ENCODE assay signal across 15 cellular contexts in genomic region chr2:120379916-120380893, GRCh38. TPM values are rescaled to one million over a fixed set of nuclear protein-coding genes. Genes with fewer than 3 reads are reported as not detected.
DNase-seq lines count a peak whose midpoint lies in the region; ATAC-seq and TF ChIP-seq lines count a peak whose summit lies in the region.
"Had no signal": no experiment of that assay in that cellular context is flagged by ENCODE, and none has a peak within 500 bp of the region (broad histone marks: within the 10 kb centered on the region; RNA-seq: fewer than 3 reads in every experiment).

No MANE protein-coding gene starts in this region.

- WGBS in SK-N-SH (ENCODE audit: low lambda C conversion rate): 35% methylated on average over 19 of the region's 21 CpGs
- WGBS in prostate gland: 73% methylated on average over 21 of the region's 21 CpGs

- TF ChIP-seq RAD21 in SK-N-SH (IDR thresholded peaks at IDR 0.05; ENCODE audit: low read length): no peak

- H3K79me2 ChIP-seq in SK-N-SH (ENCODE audit: insufficient read depth): no peaks in the 10 kb centered on the region

- intact Hi-C loops in prostate gland (cut with DNase I): no loop called here

- H3K36me3 ChIP-seq in SK-N-SH (replicated peaks in 1 of 2; ENCODE audit: control insufficient read depth in 1 of 2, insufficient read depth in 2 of 2, low read length in 1 of 2): no peaks in the 10 kb centered on the region
- H3K36me3 ChIP-seq in prostate gland: no peaks in the 10 kb centered on the region
- H3K36me3 ChIP-seq: colonic mucosa had no signal

- TF ChIP-seq CTCF in foreskin keratinocyte (conservative IDR thresholded peaks at IDR 0.05) (no peak), SK-N-SH (IDR thresholded peaks at IDR 0.05) (no peak), prostate gland (IDR thresholded peaks at IDR 0.05) (no peak)

- peak; percentile 15 for ATAC-seq in foreskin keratinocyte

- DNase-seq in DMS79 (lab: John Stamatoyannopoulos, UW) (peak; percentile 94), NCI-H1436 treated with DMSO at 0.1 percent for 48 hours (lab: John Stamatoyannopoulos, UW) (peak; percentile 19), NCI-H510A (lab: John Stamatoyannopoulos, UW) (peak; percentile 91), foreskin keratinocyte (no peak), AG20443 (ENCODE audit: low spot score) (no peak), ureter (ENCODE audit: low spot score) (no peak), SK-N-SH (no peak), prostate gland (ENCODE audit: low spot score) (no peak)
- DNase-seq: activated effector memory CD4-positive, alpha-beta T cell treated with anti-CD3 and anti-CD28 coated beads, Interleukin-2, amount 50 U/mL, for 16 hours; anterior cingulate cortex; Calu3; colonic mucosa; nephron progenitor cell; OCI-M1 had no signal

- no peaks in the 10 kb centered on the region for H3K9me2 ChIP-seq in SK-N-SH

- H3K27me3 ChIP-seq in foreskin keratinocyte: no peaks in the 10 kb centered on the region
- peaks cover 6% of the 10 kb centered on the region for H3K27me3 ChIP-seq in SK-N-SH (ENCODE audit: insufficient read depth)
- no peaks in the 10 kb centered on the region for H3K27me3 ChIP-seq in prostate gland (replicated peaks; ENCODE audit: insufficient read depth)
- H3K27me3 ChIP-seq: colonic mucosa had no signal

- H3K27ac ChIP-seq in foreskin keratinocyte: no peak overlapping the region
- H3K27ac ChIP-seq in SK-N-SH (ENCODE audit: low read depth in 2 of 2, low read length in 1 of 2): no peak overlapping the region
- no peak overlapping the region for H3K27ac ChIP-seq in prostate gland
- H3K27ac ChIP-seq: colonic mucosa, KMS-11 had no signal

- POLR2A ChIA-PET in SK-N-SH (lab: Yijun Ruan, JAX): interaction anchor here (0.8 kb wide), 1 partner anchor 79 kb away, joined by 3 read pairs; no protein-coding TSS in a partner anchor

- H3K4me1 ChIP-seq in foreskin keratinocyte (no peaks in the 10 kb centered on the region), SK-N-SH (ENCODE audit: control insufficient read depth in 1 of 2, insufficient read depth in 2 of 2, low read depth in 1 of 2, low read length in 1 of 2) (peaks cover 0 to under 1% of the 10 kb centered on the region in 2 experiments; a peak in 1 of 4 replicates), prostate gland (replicated peaks) (no peaks in the 10 kb centered on the region)
- H3K4me1 ChIP-seq: colonic mucosa had no signal

- H3K9me3 ChIP-seq in SK-N-SH (no peaks in the 10 kb centered on the region), prostate gland (no peaks in the 10 kb centered on the region)
- H3K9me3 ChIP-seq: colonic mucosa had no signal

- no peak overlapping the region for H3K4me2 ChIP-seq in SK-N-SH
- H3K4me2 ChIP-seq: KMS-11 had no signal

- TF ChIP-seq EP300 in SK-N-SH (IDR thresholded peaks at IDR 0.05; ENCODE audit: borderline replicate concordance in 1 of 2, low read depth in 1 of 2, low read length in 1 of 2): no peak

- H3F3A ChIP-seq in SK-N-SH (replicated peaks; ENCODE audit: insufficient read depth): no peaks in the 10 kb centered on the region

- H3K4me3 ChIP-seq in SK-N-SH (ENCODE audit: low read depth in 2 of 2, low read length in 1 of 2): no peak overlapping the region
- H3K4me3 ChIP-seq in prostate gland: no peak overlapping the region
- H3K4me3 ChIP-seq: colonic mucosa had no signal

- TF ChIP-seq POLR2A in prostate gland (IDR thresholded peaks at IDR 0.05): no peak

- H2AFZ ChIP-seq in SK-N-SH (ENCODE audit: low read depth): no peak overlapping the region

- H4K20me1 ChIP-seq in SK-N-SH (ENCODE audit: insufficient read depth): no peaks in the 10 kb centered on the region

- H3K9ac ChIP-seq in SK-N-SH: no peak overlapping the region
- H3K9ac ChIP-seq: KMS-11 had no signal

- CTCF ChIA-PET in SK-N-SH (lab: Yijun Ruan, JAX): interaction anchor here (0.6 to 1.9 kb wide), 3 partner anchors 37 to 153 kb away, joined by 3 to 4 read pairs (median 3); no protein-coding TSS in a partner anchor

TF ChIP-seq in SK-N-SH, 30 proteins besides CTCF, POLR2A, EP300 and RAD21:
- no peak for TF ChIP-seq GATA2 (CRISPR knock-in tag; IDR thresholded peaks at IDR 0.05)
- TF ChIP-seq TCF12 (IDR thresholded peaks at IDR 0.05): no peak
- no peak for TF ChIP-seq FOXM1 (IDR thresholded peaks at IDR 0.05; ENCODE audit: low read depth)
- no peak for TF ChIP-seq RCOR1 (IDR thresholded peaks at IDR 0.05; ENCODE audit: low read length)
- TF ChIP-seq TAF1 (IDR thresholded peaks at IDR 0.05; ENCODE audit: borderline replicate concordance, low read depth, low read length): no peak
- no peak for TF ChIP-seq USF1 (IDR thresholded peaks at IDR 0.05; ENCODE audit: borderline replicate concordance, low read depth)
- no peak for TF ChIP-seq JUND (IDR thresholded peaks at IDR 0.05)

RNA-seq across cellular contexts. Expression of gene INHBB, which starts 34.3 kb away (rescaled TPM):
- total RNA-seq in foreskin keratinocyte (not detected in 2 replicates), ureter (10.8 TPM), prostate gland (10 to 100 TPM; 35.9 to 83.7 TPM)
- polyA plus RNA-seq in foreskin keratinocyte (not detected in 2 replicates), SK-N-SH (2012; rRNA removed) (0.03 TPM in 1 of 2 replicates, not detected in the other)
- polyA plus RNA-seq in SK-N-SH (2012; cell fraction: cytosol; rRNA removed): 0.01 TPM in 2 replicates
- polyA plus RNA-seq in SK-N-SH (2012; cell fraction: nucleus; rRNA removed): 0.07 and 0.08 TPM in 2 replicates
- total RNA-seq: Calu3 had no signal

Comparison
In these comparisons a context has a peak if more than half of its experiments do, and no peak if none do; other contexts are left out.
1. DNase-seq: peak in DMS79 (single experiment), NCI-H1436 treated with DMSO at 0.1 percent for 48 hours (single experiment) and NCI-H510A (single experiment); none in foreskin keratinocyte (0 of 2), AG20443 (single experiment), ureter (single experiment), SK-N-SH (single experiment) and prostate gland (single experiment).
2. RNA of gene INHBB, which starts 34.3 kb away (total RNA-seq): 35.9 to 83.7 TPM in prostate gland and 10.8 TPM in ureter (single experiment); not detected in foreskin keratinocyte; every median in the first group is over 10 times any median in the second.